ENCODE assay signal across 22 cellular contexts in genomic region chr11:67695606-67696005, GRCh38. TPM values are rescaled to one million over a fixed set of nuclear protein-coding genes. Genes with fewer than 3 reads are reported as not detected.
"Had no signal": no experiment of that assay in that cellular context is flagged by ENCODE, and none has a peak within 500 bp of the region (broad histone marks: within the 10 kb centered on the region; RNA-seq: fewer than 3 reads in every experiment).

No MANE protein-coding gene starts in this region.

- DNase-seq: KBM-7, MG63, NCI-H1092, NCI-H1105 treated with DMSO at 0.1 percent for 48 hours, NCI-H1417 treated with DMSO at 0.1 percent for 48 hours, NCI-H146, NCI-H1694 treated with DMSO at 0.1 percent for 48 hours, NCI-H1930, NCI-H2081, NCI-H2171, NCI-H226, NCI-H446, NCI-H510A, NCI-H524 treated with DMSO at 0.1 percent for 48 hours, NCI-H69, NCI-H774, RPMI8226, SHP77 had no signal

- H3K4me3 ChIP-seq: MG63 had no signal

- H3K36me3 ChIP-seq: MG63 had no signal

- ATAC-seq: SK-N-SH treated with all-trans-retinoic acid at 6 μM for 48 hours had no signal

- FAIRE-seq: RCC 7860 had no signal

- H3K27me3 ChIP-seq: MG63 had no signal

RNA-seq across cellular contexts. Expression of gene ALDH3B2, which starts 21.2 kb away (rescaled TPM):
- total RNA-seq: HT1080 had no signal
- polyA plus RNA-seq: IgD-negative memory B cell had no signal

RNA-seq across cellular contexts. Expression of gene ACY3, which starts 45.1 kb away (rescaled TPM):
- total RNA-seq: HT1080 had no signal

RNA-seq across cellular contexts. Expression of gene TBX10, which starts 56.0 kb away (rescaled TPM):
- total RNA-seq: HT1080 had no signal
- polyA plus RNA-seq: IgD-negative memory B cell had no signal
